Comparison of ENCODE assay signal across 1 cellular context in genomic region chr12:6963741-6964446, GRCh38.
TF ChIP-seq lines count a peak whose summit lies in the region.

No MANE protein-coding gene starts in this region.

TF ChIP-seq in K562, 482 proteins besides CTCF, POLR2A, EP300 and RAD21 (continued from another document):
- TF ChIP-seq, protein P1, sequence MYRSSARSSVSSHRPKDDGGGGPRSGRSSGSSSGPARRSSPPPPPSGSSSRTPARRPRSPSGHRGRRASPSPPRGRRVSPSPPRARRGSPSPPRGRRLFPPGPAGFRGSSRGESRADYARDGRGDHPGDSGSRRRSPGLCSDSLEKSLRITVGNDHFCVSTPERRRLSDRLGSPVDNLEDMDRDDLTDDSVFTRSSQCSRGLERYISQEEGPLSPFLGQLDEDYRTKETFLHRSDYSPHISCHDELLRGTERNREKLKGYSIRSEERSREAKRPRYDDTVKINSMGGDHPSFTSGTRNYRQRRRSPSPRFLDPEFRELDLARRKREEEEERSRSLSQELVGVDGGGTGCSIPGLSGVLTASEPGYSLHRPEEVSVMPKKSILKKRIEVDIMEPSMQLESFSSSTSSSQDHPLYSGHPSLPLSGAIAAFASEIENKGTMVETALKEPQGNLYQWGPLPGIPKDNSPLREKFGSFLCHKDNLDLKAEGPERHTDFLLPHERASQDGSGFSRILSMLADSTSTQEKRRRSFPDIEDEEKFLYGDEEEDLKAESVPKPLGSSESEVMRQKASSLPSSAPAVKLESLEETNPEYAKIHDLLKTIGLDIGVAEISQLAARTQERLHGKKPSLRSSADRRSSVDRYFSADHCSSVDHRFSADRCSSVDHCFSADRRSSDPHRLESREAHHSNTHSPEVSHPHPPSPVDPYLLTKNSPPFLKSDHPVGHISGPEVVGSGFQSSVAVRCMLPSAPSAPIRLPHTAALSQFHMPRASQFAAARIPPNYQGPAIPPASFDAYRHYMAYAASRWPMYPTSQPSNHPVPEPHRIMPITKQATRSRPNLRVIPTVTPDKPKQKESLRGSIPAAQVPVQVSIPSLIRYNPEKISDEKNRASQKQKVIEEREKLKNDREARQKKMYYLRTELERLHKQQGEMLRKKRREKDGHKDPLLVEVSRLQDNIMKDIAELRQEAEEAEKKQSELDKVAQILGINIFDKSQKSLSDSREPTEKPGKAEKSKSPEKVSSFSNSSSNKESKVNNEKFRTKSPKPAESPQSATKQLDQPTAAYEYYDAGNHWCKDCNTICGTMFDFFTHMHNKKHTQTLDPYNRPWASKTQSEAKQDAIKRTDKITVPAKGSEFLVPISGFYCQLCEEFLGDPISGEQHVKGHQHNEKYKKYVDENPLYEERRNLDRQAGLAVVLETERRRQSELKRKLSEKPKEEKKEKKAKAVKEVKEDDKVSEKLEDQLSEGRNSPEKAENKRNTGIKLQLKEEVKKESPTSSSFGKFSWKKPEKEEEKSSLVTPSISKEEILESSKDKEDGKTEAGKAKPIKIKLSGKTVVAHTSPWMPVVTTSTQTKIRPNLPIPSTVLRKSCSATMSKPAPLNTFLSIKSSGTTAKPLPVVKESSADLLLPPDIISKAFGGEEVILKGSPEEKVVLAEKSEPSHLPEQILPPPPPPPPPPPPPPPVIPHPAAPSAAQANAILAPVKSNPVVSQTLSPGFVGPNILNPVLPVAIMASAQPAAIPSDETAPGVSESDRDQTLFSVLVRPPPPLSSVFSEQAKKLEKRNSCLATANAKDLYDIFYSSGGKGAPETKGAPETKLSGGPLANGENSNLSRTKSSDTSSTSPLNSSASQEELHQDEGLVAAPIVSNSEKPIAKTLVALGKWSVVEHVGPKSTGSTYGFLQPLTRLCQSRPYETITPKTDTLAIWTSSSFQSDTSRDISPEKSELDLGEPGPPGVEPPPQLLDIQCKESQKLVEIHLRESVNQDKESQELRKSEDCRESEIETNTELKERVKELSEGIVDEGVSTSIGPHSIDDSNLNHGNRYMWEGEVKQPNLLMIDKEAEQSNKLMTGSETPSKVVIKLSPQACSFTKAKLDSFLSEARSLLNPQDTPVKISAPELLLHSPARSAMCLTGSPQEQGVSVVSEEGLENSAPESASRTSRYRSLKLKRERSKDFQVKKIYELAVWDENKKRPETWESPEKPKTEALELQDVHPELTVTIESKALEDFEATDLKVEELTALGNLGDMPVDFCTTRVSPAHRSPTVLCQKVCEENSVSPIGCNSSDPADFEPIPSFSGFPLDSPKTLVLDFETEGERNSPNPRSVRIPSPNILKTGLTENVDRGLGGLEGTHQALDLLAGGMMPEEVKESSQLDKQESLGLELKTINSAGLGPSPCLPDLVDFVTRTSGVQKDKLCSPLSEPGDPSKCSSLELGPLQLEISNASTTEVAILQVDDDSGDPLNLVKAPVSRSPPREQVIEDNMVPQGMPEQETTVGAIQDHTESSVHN (IDR thresholded peaks at IDR 0.05; ENCODE audit: borderline replicate concordance in 1 of 2, low read depth in 1 of 2) = no peak
- no peak for TF ChIP-seq POLR2B (IDR thresholded peaks at IDR 0.05; ENCODE audit: low read depth, partially characterized antibody)
- TF ChIP-seq DNMT1 (IDR thresholded peaks at IDR 0.05) = no peak
- 0 out of 2 replicates have a peak, but pooled peaks have one; percentile 29 for TF ChIP-seq ZNF41 (CRISPR knock-in tag; conservative IDR thresholded peaks at IDR 0.05)
TF ChIP-seq in K562: peak in this region for 36.
